Comparison of ENCODE assay signal across 10 cellular contexts in genomic region chr1:46991083-46991923, GRCh38. TPM values are rescaled to one million over a fixed set of nuclear protein-coding genes. Genes with fewer than 3 reads are reported as not detected.
DNase-seq lines count a peak whose midpoint lies in the region; ATAC-seq and TF ChIP-seq lines count a peak whose summit lies in the region.
"Had no signal": no experiment of that assay in that cellular context is flagged by ENCODE, and none has a peak within 500 bp of the region (broad histone marks: within the 10 kb centered on the region; RNA-seq: fewer than 3 reads in every experiment).

No MANE protein-coding gene starts in this region.

- no peak for TF ChIP-seq POLR2A in gastrocnemius medialis (IDR thresholded peaks at IDR 0.05)

- no peak overlapping the region for H3K4me3 Mint-ChIP-seq in T-cell
- H3K4me3 Mint-ChIP-seq: activated naive CD4-positive, alpha-beta T cell treated with anti-CD3 and anti-CD28 coated beads, Interleukin-2, amount 50 U/mL, for 24 hours had no signal

- H3K27me3 ChIP-seq in psoas muscle (ENCODE audit: insufficient read depth in 3 of 3, low read length in 2 of 3): no peaks in the 10 kb centered on the region
- H3K27me3 ChIP-seq in gastrocnemius medialis: no peaks in the 10 kb centered on the region
- H3K27me3 ChIP-seq in ascending aorta: no peaks in the 10 kb centered on the region
- H3K27me3 ChIP-seq: uterus had no signal

- CTCF ChIA-PET in T-cell (lab: Charles Lee): no interaction called here

- POLR2A ChIA-PET in T-cell (lab: Charles Lee): no interaction called here

- H3K27ac ChIP-seq in psoas muscle: no peak overlapping the region
- H3K27ac ChIP-seq in gastrocnemius medialis: no peak overlapping the region
- no peak overlapping the region for H3K27ac ChIP-seq in ascending aorta
- H3K27ac ChIP-seq: uterus had no signal

- H3K27ac Mint-ChIP-seq in T-cell: no peak overlapping the region
- H3K27ac Mint-ChIP-seq: activated naive CD4-positive, alpha-beta T cell treated with anti-CD3 and anti-CD28 coated beads, Interleukin-2, amount 50 U/mL, for 24 hours had no signal

- peak in 2 of 3 experiments; percentile 25 to 72 for DNase-seq in NCI-H1417 (lab: John Stamatoyannopoulos, UW)
- no peak for DNase-seq in NCI-H1417 treated with DMSO at 0.1 percent for 48 hours (lab: John Stamatoyannopoulos, UW)
- peak; percentile 47 for DNase-seq in NCI-H774 (lab: John Stamatoyannopoulos, UW)
- DNase-seq in epithelial cell of esophagus (ENCODE audit: low read depth): peak; percentile 43
- no peak for DNase-seq in psoas muscle
- no peak for DNase-seq in gastrocnemius medialis
- no peak for DNase-seq in ascending aorta (ENCODE audit: low spot score in 2 of 2)
- DNase-seq in T-cell: no peak
- DNase-seq: uterus had no signal

- intact Hi-C loops in psoas muscle (cut with DNase I): no loop called here
- intact Hi-C loops in gastrocnemius medialis (cut with DNase I; ENCODE audit: low total_unique reads): no loop called here
- intact Hi-C loops in ascending aorta (cut with DNase I): no loop called here

- 25 to 26% (median 26%) methylated on average over 13 of the region's 13 CpGs for WGBS in psoas muscle, 3 donors

- H3K9me3 ChIP-seq in psoas muscle: peaks cover 6% of the 10 kb centered on the region
- H3K9me3 ChIP-seq in gastrocnemius medialis: no peaks in the 10 kb centered on the region
- peaks cover 0 to 9% of the 10 kb centered on the region in 2 donors for H3K9me3 ChIP-seq in ascending aorta
- H3K9me3 ChIP-seq: uterus had no signal

- H3K36me3 Mint-ChIP-seq in T-cell: no peaks in the 10 kb centered on the region
- H3K36me3 Mint-ChIP-seq: activated naive CD4-positive, alpha-beta T cell treated with anti-CD3 and anti-CD28 coated beads, Interleukin-2, amount 50 U/mL, for 24 hours had no signal

- no peaks in the 10 kb centered on the region for H3K4me1 ChIP-seq in psoas muscle
- H3K4me1 ChIP-seq in gastrocnemius medialis: no peaks in the 10 kb centered on the region
- no peaks in the 10 kb centered on the region for H3K4me1 ChIP-seq in ascending aorta
- H3K4me1 ChIP-seq: uterus had no signal

- H3K36me3 ChIP-seq in psoas muscle (ENCODE audit: insufficient read depth in 1 of 2, low read depth in 1 of 2) (no peaks in the 10 kb centered on the region), gastrocnemius medialis (no peaks in the 10 kb centered on the region), ascending aorta (no peaks in the 10 kb centered on the region)
- H3K36me3 ChIP-seq: uterus had no signal

- H3K4me3 ChIP-seq in epithelial cell of esophagus (ENCODE audit: low read length) (no peak overlapping the region), psoas muscle (no peak overlapping the region), gastrocnemius medialis (no peak overlapping the region), ascending aorta (no peak overlapping the region)
- H3K4me3 ChIP-seq: uterus had no signal

- H3K4me1 Mint-ChIP-seq in T-cell: no peaks in the 10 kb centered on the region
- H3K4me1 Mint-ChIP-seq: activated naive CD4-positive, alpha-beta T cell treated with anti-CD3 and anti-CD28 coated beads, Interleukin-2, amount 50 U/mL, for 24 hours had no signal

- in situ Hi-C loops in gastrocnemius medialis (cut with MboI; ENCODE audit: low sequenced_read_pairs in 4 of 4): no loop called here

- H3K9me3 Mint-ChIP-seq in T-cell: peaks cover 2 to 5% (median 4%) of the 10 kb centered on the region in 3 donors
- H3K9me3 Mint-ChIP-seq: activated naive CD4-positive, alpha-beta T cell treated with anti-CD3 and anti-CD28 coated beads, Interleukin-2, amount 50 U/mL, for 24 hours had no signal

- TF ChIP-seq CTCF in epithelial cell of esophagus (IDR thresholded peaks at IDR 0.05; ENCODE audit: insufficient read depth, low read depth, low read length, missing control alignments): peak; percentile 39
- TF ChIP-seq CTCF in psoas muscle (IDR thresholded peaks at IDR 0.05): peak; percentile 21
- peak in 1 of 5 experiments; percentile 20 for TF ChIP-seq CTCF in gastrocnemius medialis (IDR thresholded peaks at IDR 0.05 in 4 of 5, conservative IDR thresholded peaks at IDR 0.05 in 1 of 5)
- peak in 1 of 3 experiments; percentile 17 for TF ChIP-seq CTCF in ascending aorta (IDR thresholded peaks at IDR 0.05)

- ATAC-seq in psoas muscle (no peak), gastrocnemius medialis (no peak), T-cell (replicated peaks in 1 of 4) (no peak)

- H3K27me3 Mint-ChIP-seq in T-cell: peaks cover 1 to 9% of the 10 kb centered on the region in 2 donors

RNA-seq across cellular contexts. Expression of gene CYP4X1, which starts 32.2 kb away (rescaled TPM):
- total RNA-seq in psoas muscle (1 to 10 TPM in 3 of 4 donors, under 1 TPM in 1; 0.54 to 2.3 (median 1.4) TPM), gastrocnemius medialis (1 to 10 TPM in 3 of 4 donors, under 1 TPM in 1; 0.90 to 3.6 (median 2.6) TPM), ascending aorta (17.2 TPM), T-cell (not detected)
- polyA plus RNA-seq in psoas muscle: 1 to 10 TPM in 1 of 3 donors, under 1 TPM in 2; 0.78 to 1.3 (median 0.79) TPM

RNA-seq across cellular contexts. Expression of gene CYP4A11, which starts 50.0 kb away (rescaled TPM):
- total RNA-seq in psoas muscle (not detected), gastrocnemius medialis (under 1 TPM in 1 of 4 donors, not detected in 3; 0.91 TPM), ascending aorta (not detected), T-cell (under 1 TPM in 3 of 5 donors, not detected in 2; 0.22 to 0.26 (median 0.23) TPM)
- under 1 TPM in 1 of 3 donors, not detected in 2; 0.01 TPM for polyA plus RNA-seq in psoas muscle

Comparison
In these comparisons a context has a peak if more than half of its experiments do, and no peak if none do; other contexts are left out.
1. DNase-seq: peak in NCI-H1417 (2 of 3), NCI-H774 (single experiment) and epithelial cell of esophagus (single experiment); none in NCI-H1417 treated with DMSO at 0.1 percent for 48 hours (single experiment), psoas muscle (0 of 2), gastrocnemius medialis (0 of 2), ascending aorta (0 of 2) and T-cell (0 of 34).